In the genomic region with DNA sequence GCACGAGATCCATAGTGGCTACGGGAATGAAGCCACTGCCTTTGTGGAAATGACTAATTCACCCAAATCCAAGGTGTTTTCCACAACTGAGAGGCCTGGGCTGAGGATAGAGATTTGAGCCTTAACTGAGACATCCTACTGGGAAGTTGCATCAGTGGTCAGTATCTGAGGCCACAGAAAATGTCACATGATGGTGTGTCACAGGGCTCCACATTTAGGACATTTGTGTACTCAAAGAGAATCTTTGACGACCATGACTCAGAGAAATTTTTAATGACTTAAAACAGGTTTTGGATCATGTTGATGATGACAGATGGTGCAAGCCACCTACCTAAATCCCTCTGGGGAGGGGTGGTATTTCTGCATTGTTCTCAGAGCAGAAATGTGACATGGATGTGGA, we compare ENCODE assay signal across 28 cellular contexts.
"Had no signal": no experiment of that assay in that cellular context is flagged by ENCODE, and none has a peak within 500 bp of the region (broad histone marks: within the 10 kb centered on the region; RNA-seq: fewer than 3 reads in every experiment).

No MANE protein-coding gene starts in this region.

- ATAC-seq: activated CD4-positive, CD25-positive, alpha-beta regulatory T cell treated with anti-CD3 and anti-CD28 coated beads, Interleukin-2, amount 50 U/mL, for 24 hours; heart right ventricle; left lung; lower lobe of right lung; naive thymus-derived CD8-positive, alpha-beta T cell; right cardiac atrium; stimulated activated memory B cell treated with anti-CD40 and anti-IgM and Interleukin-4, amounts not matched to agents 10 μg/mL and 1 μg/mL and 100 μg/mL, for 72 hours; stimulated activated naive CD8-positive, alpha-beta T cell treated with anti-CD3 and anti-CD28 coated beads, Interleukin-15, amount 100 ng/mL, for 72 hours had no signal

- DNase-seq: activated CD4-positive, alpha-beta memory T cell treated with anti-CD3 and anti-CD28 coated beads for 36 hours; activated CD8-positive, alpha-beta memory T cell treated with anti-CD3 and anti-CD28 coated beads, Interleukin-2, amount 50 U/mL, for 4 hours; activated gamma-delta T cell; activated naive CD4-positive, alpha-beta T cell treated with anti-CD3 and anti-CD28 coated beads, Interleukin-2, amount 50 U/mL, for 16 hours; activated T-cell treated with anti-CD3 and anti-CD28 coated beads, Interleukin-2, amount 50 U/mL, for 1 hour; amniotic stem cell; dermis blood vessel endothelial cell; effector CD4-positive, alpha-beta T cell; esophagus squamous epithelium; foreskin melanocyte; heart right ventricle; kidney glomerular epithelial cell; left lung; lower lobe of right lung; mesenchymal stem cell; naive thymus-derived CD8-positive, alpha-beta T cell; posterior cingulate gyrus; right cardiac atrium; stimulated activated CD4-positive, alpha-beta T cell treated with anti-CD3 and anti-CD28 coated beads, Interleukin-1b, Interleukin-23, amount 100 ng/mL, for 48 hours; stimulated activated CD4-positive, alpha-beta T cell treated with anti-CD3 and anti-CD28 coated beads, Interleukin-4, amount 100 ng/mL, for 4 hours; stimulated activated CD8-positive, alpha-beta memory T cell treated with anti-CD3 and anti-CD28 coated beads, Interleukin-4, amount 100 ng/mL, for 48 hours; stimulated activated naive CD8-positive, alpha-beta T cell treated with anti-CD3 and anti-CD28 coated beads, Interleukin-15, amount 100 ng/mL, for 72 hours; substantia nigra; T-helper 9 cell; uterus; WERI-Rb-1 had no signal
